In genomic region chr12:4857472-4858291, GRCh38 we compare ENCODE assay signal across 8 cellular contexts. TPM values are rescaled to one million over a fixed set of nuclear protein-coding genes. Genes with fewer than 3 reads are reported as not detected.
DNase-seq lines count a peak whose midpoint lies in the region; ATAC-seq and TF ChIP-seq lines count a peak whose summit lies in the region.

No MANE protein-coding gene starts in this region.

- peak overlapping the region; percentile 14; the same call in 1 of the 2 replicates for H3K9ac ChIP-seq in BLaER1
- no peak overlapping the region for H3K9ac ChIP-seq in neural progenitor cell

- no peak for TF ChIP-seq POLR2A in Peyer's patch (IDR thresholded peaks at IDR 0.05)

- H3K36me3 ChIP-seq in BLaER1 (no peaks in the 10 kb centered on the region), Peyer's patch (no peaks in the 10 kb centered on the region), neural progenitor cell (no peaks in the 10 kb centered on the region)

- peaks cover 29% of the 10 kb centered on the region for H3K27me3 Mint-ChIP-seq in activated T-helper 1 cell treated with anti-CD3 and anti-CD28 coated beads, Interleukin-12 subunit alpha, Interleukin-12 subunit beta, Interleukin-2, Interleukin-4 antibody, amounts not matched to agents 30 ng/mL and 10 ng/mL and 1 ng/mL, durations not matched to agents 14 hours and 24 hours and 36 hours (ENCODE audit: insufficient read depth)
- peaks cover 13% of the 10 kb centered on the region for H3K27me3 Mint-ChIP-seq in neural progenitor cell (ENCODE audit: insufficient read depth, low read depth)
- H3K27me3 Mint-ChIP-seq in stimulated activated naive CD8-positive, alpha-beta T cell treated with anti-CD3 and anti-CD28 coated beads, Interleukin-15, amount 100 ng/mL, for 72 hours = peaks cover 36% of the 10 kb centered on the region

- no peak overlapping the region for H3K27ac Mint-ChIP-seq in activated T-helper 1 cell treated with anti-CD3 and anti-CD28 coated beads, Interleukin-12 subunit alpha, Interleukin-12 subunit beta, Interleukin-2, Interleukin-4 antibody, amounts not matched to agents 30 ng/mL and 10 ng/mL and 1 ng/mL, durations not matched to agents 14 hours and 24 hours and 36 hours
- H3K27ac Mint-ChIP-seq in neural progenitor cell = peak overlapping the region; percentile 28
- peak overlapping the region in 1 of 2 donors; percentile 81 for H3K27ac Mint-ChIP-seq in stimulated activated naive CD8-positive, alpha-beta T cell treated with anti-CD3 and anti-CD28 coated beads, Interleukin-15, amount 100 ng/mL, for 72 hours

- TF ChIP-seq CTCF in Peyer's patch (IDR thresholded peaks at IDR 0.05) (peak; percentile 51 to 91 (median 74)), neural progenitor cell (IDR thresholded peaks at IDR 0.05) (peak; percentile 93)

- H4K20me1 ChIP-seq in BLaER1 = no peaks in the 10 kb centered on the region
- no peaks in the 10 kb centered on the region for H4K20me1 ChIP-seq in neural progenitor cell (ENCODE audit: low read depth)

- H3K9me3 ChIP-seq in BLaER1 (no peaks in the 10 kb centered on the region), Peyer's patch (no peaks in the 10 kb centered on the region), neural progenitor cell (ENCODE audit: low read depth) (no peaks in the 10 kb centered on the region)

- intact Hi-C loops in activated T-helper 1 cell treated with anti-CD3 and anti-CD28 coated beads, Interleukin-12 subunit alpha, Interleukin-12 subunit beta, Interleukin-2, Interleukin-4 antibody, amounts not matched to agents 30 ng/mL and 10 ng/mL and 1 ng/mL, durations not matched to agents 14 hours and 24 hours and 36 hours (cut with micrococcal nuclease) = loop anchor here (1.0 to 5.0 kb wide), 3 partner anchors 29 to 227 kb away; partner anchors contain the start of gene KCNA1

- peak overlapping the region; percentile 85 for H3K4me2 ChIP-seq in BLaER1
- peak overlapping the region; percentile 73 for H3K4me2 ChIP-seq in neural progenitor cell

- H3K4me3 Mint-ChIP-seq in activated T-helper 1 cell treated with anti-CD3 and anti-CD28 coated beads, Interleukin-12 subunit alpha, Interleukin-12 subunit beta, Interleukin-2, Interleukin-4 antibody, amounts not matched to agents 30 ng/mL and 10 ng/mL and 1 ng/mL, durations not matched to agents 14 hours and 24 hours and 36 hours = peak overlapping the region; percentile 38
- H3K4me3 Mint-ChIP-seq in neural progenitor cell = peak overlapping the region; percentile 81
- H3K4me3 Mint-ChIP-seq in stimulated activated naive CD8-positive, alpha-beta T cell treated with anti-CD3 and anti-CD28 coated beads, Interleukin-15, amount 100 ng/mL, for 72 hours = peak overlapping the region; percentile 44 to 50

- H3K4me1 Mint-ChIP-seq in activated T-helper 1 cell treated with anti-CD3 and anti-CD28 coated beads, Interleukin-12 subunit alpha, Interleukin-12 subunit beta, Interleukin-2, Interleukin-4 antibody, amounts not matched to agents 30 ng/mL and 10 ng/mL and 1 ng/mL, durations not matched to agents 14 hours and 24 hours and 36 hours (ENCODE audit: low read depth) = peaks cover 31% of the 10 kb centered on the region
- H3K4me1 Mint-ChIP-seq in neural progenitor cell = peaks cover 29% of the 10 kb centered on the region
- peaks cover 18% of the 10 kb centered on the region for H3K4me1 Mint-ChIP-seq in stimulated activated naive CD8-positive, alpha-beta T cell treated with anti-CD3 and anti-CD28 coated beads, Interleukin-15, amount 100 ng/mL, for 72 hours

- H3K9me3 Mint-ChIP-seq in activated T-helper 1 cell treated with anti-CD3 and anti-CD28 coated beads, Interleukin-12 subunit alpha, Interleukin-12 subunit beta, Interleukin-2, Interleukin-4 antibody, amounts not matched to agents 30 ng/mL and 10 ng/mL and 1 ng/mL, durations not matched to agents 14 hours and 24 hours and 36 hours = no peaks in the 10 kb centered on the region
- H3K9me3 Mint-ChIP-seq in neural progenitor cell = no peaks in the 10 kb centered on the region
- H3K9me3 Mint-ChIP-seq in stimulated activated naive CD8-positive, alpha-beta T cell treated with anti-CD3 and anti-CD28 coated beads, Interleukin-15, amount 100 ng/mL, for 72 hours = no peaks in the 10 kb centered on the region

- H3K27me3 ChIP-seq in BLaER1 (no peaks in the 10 kb centered on the region), Peyer's patch (peaks cover 0 to 4% of the 10 kb centered on the region in 2 donors), neural progenitor cell (peaks cover 46% of the 10 kb centered on the region)

- H3K4me1 ChIP-seq in BLaER1 = peaks cover 39% of the 10 kb centered on the region
- H3K4me1 ChIP-seq in Peyer's patch = peaks cover 0 to 13% (median 3%) of the 10 kb centered on the region in 4 donors
- peaks cover 12% of the 10 kb centered on the region for H3K4me1 ChIP-seq in neural progenitor cell

- DNase-seq in Kasumi-1 (lab: John Stamatoyannopoulos, UW) (peak; percentile 70 to 71), Peyer's patch (peak; percentile 65 to 89 (median 79)), fibroblast of the conjunctiva (ENCODE audit: low read depth) (peak; percentile 38), neural progenitor cell (ENCODE audit: low spot score) (peak; percentile 89)
- peak; percentile 63 for DNase-seq in activated T-helper 1 cell treated with anti-CD3 and anti-CD28 coated beads, Interleukin-12 subunit alpha, Interleukin-12 subunit beta, Interleukin-2, Interleukin-4 antibody, amounts not matched to agents 30 ng/mL and 10 ng/mL and 1 ng/mL, durations not matched to agents 14 hours and 24 hours and 36 hours (ENCODE audit: low spot score)
- peak; percentile 68 to 72 for DNase-seq in stimulated activated naive CD8-positive, alpha-beta T cell treated with anti-CD3 and anti-CD28 coated beads, Interleukin-15, amount 100 ng/mL, for 72 hours

- H3K36me3 Mint-ChIP-seq in activated T-helper 1 cell treated with anti-CD3 and anti-CD28 coated beads, Interleukin-12 subunit alpha, Interleukin-12 subunit beta, Interleukin-2, Interleukin-4 antibody, amounts not matched to agents 30 ng/mL and 10 ng/mL and 1 ng/mL, durations not matched to agents 14 hours and 24 hours and 36 hours (ENCODE audit: low read depth) = no peaks in the 10 kb centered on the region
- H3K36me3 Mint-ChIP-seq in neural progenitor cell = no peaks in the 10 kb centered on the region

- no peak overlapping the region for H2AFZ ChIP-seq in neural progenitor cell (replicated peaks)

- peaks cover 6% of the 10 kb centered on the region for H3F3A ChIP-seq in neural progenitor cell (ENCODE audit: low read depth)

- H3K27ac ChIP-seq in BLaER1 (no peak overlapping the region), Peyer's patch (no peak overlapping the region), neural progenitor cell (no peak overlapping the region)

- ATAC-seq in GM19463 (IDR thresholded peaks at IDR 0.05; ENCODE audit: unreplicated experiment) = peak; percentile 74
- peak; percentile 86 for ATAC-seq in stimulated activated naive CD8-positive, alpha-beta T cell treated with anti-CD3 and anti-CD28 coated beads, Interleukin-15, amount 100 ng/mL, for 72 hours

- H3K4me3 ChIP-seq in BLaER1 = peak overlapping the region; percentile 36; the same call in 1 of the 2 replicates
- peak overlapping the region in 3 of 4 donors; percentile 15 to 24 (median 21) for H3K4me3 ChIP-seq in Peyer's patch
- peak overlapping the region; percentile 32 for H3K4me3 ChIP-seq in neural progenitor cell

- no peaks in the 10 kb centered on the region for H3K79me2 ChIP-seq in neural progenitor cell (ENCODE audit: low read depth)

RNA-seq across cellular contexts. Expression of gene KCNA1, which starts 52.0 kb away (rescaled TPM):
- total RNA-seq in Peyer's patch = not detected
- not detected in 2 replicates for total RNA-seq in activated T-helper 1 cell treated with anti-CD3 and anti-CD28 coated beads, Interleukin-12 subunit alpha, Interleukin-12 subunit beta, Interleukin-2, Interleukin-4 antibody, amounts not matched to agents 30 ng/mL and 10 ng/mL and 1 ng/mL, durations not matched to agents 14 hours and 24 hours and 36 hours
- 1.4 and 3.1 TPM in 2 replicates for total RNA-seq in neural progenitor cell (ENCODE audit: low replicate concordance)

Comparison
In these comparisons a context has a peak if more than half of its experiments do, and no peak if none do; other contexts are left out.
1. DNase-seq: peak in every context shown above with its lines; median percentile 89 in neural progenitor cell; 79 in Peyer's patch; 70 in Kasumi-1; 70 in stimulated activated naive CD8-positive, alpha-beta T cell treated with anti-CD3 and anti-CD28 coated beads, Interleukin-15, amount 100 ng/mL, for 72 hours; 63 in activated T-helper 1 cell treated with anti-CD3 and anti-CD28 coated beads, Interleukin-12 subunit alpha, Interleukin-12 subunit beta, Interleukin-2, Interleukin-4 antibody, amounts not matched to agents 30 ng/mL and 10 ng/mL and 1 ng/mL, durations not matched to agents 14 hours and 24 hours and 36 hours; 38 in fibroblast of the conjunctiva.